ENCODE assay signal across 14 cellular contexts in the genomic region with DNA sequence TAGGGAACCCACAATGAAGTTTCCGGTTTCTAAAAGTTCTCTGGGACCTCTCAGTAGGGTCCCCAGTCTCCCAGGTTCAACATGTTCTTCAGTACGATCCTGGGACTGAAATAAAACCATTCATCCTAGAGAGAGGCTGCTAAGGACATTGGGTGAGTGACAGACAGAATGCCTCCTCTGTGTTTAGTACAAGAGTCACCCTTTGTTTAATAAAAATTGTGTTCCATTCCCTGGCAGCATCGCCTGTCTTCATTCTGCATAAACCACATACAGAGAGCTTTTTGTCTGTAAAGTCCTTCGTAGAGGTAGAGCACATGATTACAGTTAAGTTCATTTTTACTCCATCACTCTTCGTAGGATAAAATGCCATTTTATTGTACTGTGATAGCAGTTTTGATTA.
"Had no signal": no experiment of that assay in that cellular context is flagged by ENCODE, and none has a peak within 500 bp of the region (broad histone marks: within the 10 kb centered on the region; RNA-seq: fewer than 3 reads in every experiment).

No MANE protein-coding gene starts in this region.

- DNase-seq: activated CD4-positive, alpha-beta T cell treated with anti-CD3 and anti-CD28 coated beads, Interleukin-2, amount 50 U/mL, for 1 hour; activated naive CD4-positive, alpha-beta T cell treated with anti-CD3 and anti-CD28 coated beads for 36 hours; activated naive CD8-positive, alpha-beta T cell treated with anti-CD3 and anti-CD28 coated beads, Interleukin-2, amount 50 U/mL, for 24 hours; activated T-cell treated with anti-CD3 and anti-CD28 coated beads for 4 hours; kidney glomerular epithelial cell; mesendoderm; occipital lobe; psoas muscle; right lobe of liver; T-cell; T-helper 9 cell had no signal

- H3K4me1 ChIP-seq: ascending aorta, psoas muscle, right lobe of liver had no signal

- H3K27ac ChIP-seq: ascending aorta, psoas muscle, right lobe of liver had no signal

- H3K27me3 ChIP-seq: ascending aorta, right lobe of liver had no signal

- H3K9me3 ChIP-seq: ascending aorta, psoas muscle, right lobe of liver had no signal

- ATAC-seq: activated CD4-positive, CD25-positive, alpha-beta regulatory T cell treated with anti-CD3 and anti-CD28 coated beads, Interleukin-2, amount 50 U/mL, for 24 hours; activated naive CD8-positive, alpha-beta T cell treated with anti-CD3 and anti-CD28 coated beads, Interleukin-2, amount 50 U/mL, for 24 hours; activated T-helper 17 cell treated with anti-CD3 and anti-CD28 coated beads, Interleukin-2, amount 50 U/mL, for 72 hours; psoas muscle; right lobe of liver; T-cell had no signal

- H3K36me3 ChIP-seq: ascending aorta, right lobe of liver had no signal

- H3K4me3 ChIP-seq: ascending aorta, psoas muscle, right lobe of liver had no signal
